Comparison of ENCODE assay signal across 3 cellular contexts in genomic region chr3:112004664-112005063, GRCh38.
TF ChIP-seq lines count a peak whose summit lies in the region.

No MANE protein-coding gene starts in this region.

TF ChIP-seq in GM12878, 131 proteins besides CTCF, POLR2A, EP300 and RAD21:
- TF ChIP-seq, protein P1, sequence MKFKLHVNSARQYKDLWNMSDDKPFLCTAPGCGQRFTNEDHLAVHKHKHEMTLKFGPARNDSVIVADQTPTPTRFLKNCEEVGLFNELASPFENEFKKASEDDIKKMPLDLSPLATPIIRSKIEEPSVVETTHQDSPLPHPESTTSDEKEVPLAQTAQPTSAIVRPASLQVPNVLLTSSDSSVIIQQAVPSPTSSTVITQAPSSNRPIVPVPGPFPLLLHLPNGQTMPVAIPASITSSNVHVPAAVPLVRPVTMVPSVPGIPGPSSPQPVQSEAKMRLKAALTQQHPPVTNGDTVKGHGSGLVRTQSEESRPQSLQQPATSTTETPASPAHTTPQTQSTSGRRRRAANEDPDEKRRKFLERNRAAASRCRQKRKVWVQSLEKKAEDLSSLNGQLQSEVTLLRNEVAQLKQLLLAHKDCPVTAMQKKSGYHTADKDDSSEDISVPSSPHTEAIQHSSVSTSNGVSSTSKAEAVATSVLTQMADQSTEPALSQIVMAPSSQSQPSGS (IDR thresholded peaks at IDR 0.05; ENCODE audit: low read length), result no peak
- peak; percentile 83 for TF ChIP-seq NR2F1 (conservative IDR thresholded peaks at IDR 0.05)
- peak; percentile 78; the same call in 1 of the 2 replicates for TF ChIP-seq NR2C1 (IDR thresholded peaks at IDR 0.05)

TF ChIP-seq in liver, 16 proteins besides CTCF, POLR2A, EP300 and RAD21:
- TF ChIP-seq RXRA (IDR thresholded peaks at IDR 0.05) (peak in 1 of 2 donors; percentile 17), FOXA1 (IDR thresholded peaks at IDR 0.05) (no peak), ZBTB33 (IDR thresholded peaks at IDR 0.05) (no peak), HNF4A (conservative IDR thresholded peaks at IDR 0.05) (peak; percentile 74 to 80), EGR1 (IDR thresholded peaks at IDR 0.05; ENCODE audit: low read depth in 2 of 2) (peak; percentile 94 to 95), SP1 (IDR thresholded peaks at IDR 0.05) (peak; percentile 58), HNF4G (IDR thresholded peaks at IDR 0.05) (peak; percentile 11), GABPA (IDR thresholded peaks at IDR 0.05 in 1 of 2, conservative IDR thresholded peaks at IDR 0.05 in 1 of 2) (no peak)
- TF ChIP-seq, protein P2, sequence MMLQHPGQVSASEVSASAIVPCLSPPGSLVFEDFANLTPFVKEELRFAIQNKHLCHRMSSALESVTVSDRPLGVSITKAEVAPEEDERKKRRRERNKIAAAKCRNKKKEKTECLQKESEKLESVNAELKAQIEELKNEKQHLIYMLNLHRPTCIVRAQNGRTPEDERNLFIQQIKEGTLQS (IDR thresholded peaks at IDR 0.05), result no peak

TF ChIP-seq in GM23338, 12 proteins besides CTCF, POLR2A, EP300 and RAD21:
- TF ChIP-seq CREB1 (CRISPR knock-in tag; IDR thresholded peaks at IDR 0.05; ENCODE audit: low read depth) (no peak), ZNF331 (CRISPR knock-in tag; IDR thresholded peaks at IDR 0.05; ENCODE audit: low read depth) (no peak), STAT1 (IDR thresholded peaks at IDR 0.05; ENCODE audit: unreplicated experiment) (no peak), POLR2AphosphoS5 (IDR thresholded peaks at IDR 0.05; ENCODE audit: low read depth) (no peak), ZNF114 (CRISPR knock-in tag; IDR thresholded peaks at IDR 0.05) (no peak), NANOG (IDR thresholded peaks at IDR 0.05; ENCODE audit: borderline replicate concordance) (no peak), JUNB (IDR thresholded peaks at IDR 0.05; ENCODE audit: unreplicated experiment) (no peak), EZH2 (IDR thresholded peaks at IDR 0.05; ENCODE audit: low read depth, unreplicated experiment) (no peak), ETS1 (IDR thresholded peaks at IDR 0.05) (no peak), EZH2phosphoT487 (IDR thresholded peaks at IDR 0.05; ENCODE audit: unreplicated experiment) (no peak)
- TF ChIP-seq, protein P3, sequence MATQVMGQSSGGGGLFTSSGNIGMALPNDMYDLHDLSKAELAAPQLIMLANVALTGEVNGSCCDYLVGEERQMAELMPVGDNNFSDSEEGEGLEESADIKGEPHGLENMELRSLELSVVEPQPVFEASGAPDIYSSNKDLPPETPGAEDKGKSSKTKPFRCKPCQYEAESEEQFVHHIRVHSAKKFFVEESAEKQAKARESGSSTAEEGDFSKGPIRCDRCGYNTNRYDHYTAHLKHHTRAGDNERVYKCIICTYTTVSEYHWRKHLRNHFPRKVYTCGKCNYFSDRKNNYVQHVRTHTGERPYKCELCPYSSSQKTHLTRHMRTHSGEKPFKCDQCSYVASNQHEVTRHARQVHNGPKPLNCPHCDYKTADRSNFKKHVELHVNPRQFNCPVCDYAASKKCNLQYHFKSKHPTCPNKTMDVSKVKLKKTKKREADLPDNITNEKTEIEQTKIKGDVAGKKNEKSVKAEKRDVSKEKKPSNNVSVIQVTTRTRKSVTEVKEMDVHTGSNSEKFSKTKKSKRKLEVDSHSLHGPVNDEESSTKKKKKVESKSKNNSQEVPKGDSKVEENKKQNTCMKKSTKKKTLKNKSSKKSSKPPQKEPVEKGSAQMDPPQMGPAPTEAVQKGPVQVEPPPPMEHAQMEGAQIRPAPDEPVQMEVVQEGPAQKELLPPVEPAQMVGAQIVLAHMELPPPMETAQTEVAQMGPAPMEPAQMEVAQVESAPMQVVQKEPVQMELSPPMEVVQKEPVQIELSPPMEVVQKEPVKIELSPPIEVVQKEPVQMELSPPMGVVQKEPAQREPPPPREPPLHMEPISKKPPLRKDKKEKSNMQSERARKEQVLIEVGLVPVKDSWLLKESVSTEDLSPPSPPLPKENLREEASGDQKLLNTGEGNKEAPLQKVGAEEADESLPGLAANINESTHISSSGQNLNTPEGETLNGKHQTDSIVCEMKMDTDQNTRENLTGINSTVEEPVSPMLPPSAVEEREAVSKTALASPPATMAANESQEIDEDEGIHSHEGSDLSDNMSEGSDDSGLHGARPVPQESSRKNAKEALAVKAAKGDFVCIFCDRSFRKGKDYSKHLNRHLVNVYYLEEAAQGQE (IDR thresholded peaks at IDR 0.05; ENCODE audit: unreplicated experiment), result no peak
- TF ChIP-seq, protein P4, sequence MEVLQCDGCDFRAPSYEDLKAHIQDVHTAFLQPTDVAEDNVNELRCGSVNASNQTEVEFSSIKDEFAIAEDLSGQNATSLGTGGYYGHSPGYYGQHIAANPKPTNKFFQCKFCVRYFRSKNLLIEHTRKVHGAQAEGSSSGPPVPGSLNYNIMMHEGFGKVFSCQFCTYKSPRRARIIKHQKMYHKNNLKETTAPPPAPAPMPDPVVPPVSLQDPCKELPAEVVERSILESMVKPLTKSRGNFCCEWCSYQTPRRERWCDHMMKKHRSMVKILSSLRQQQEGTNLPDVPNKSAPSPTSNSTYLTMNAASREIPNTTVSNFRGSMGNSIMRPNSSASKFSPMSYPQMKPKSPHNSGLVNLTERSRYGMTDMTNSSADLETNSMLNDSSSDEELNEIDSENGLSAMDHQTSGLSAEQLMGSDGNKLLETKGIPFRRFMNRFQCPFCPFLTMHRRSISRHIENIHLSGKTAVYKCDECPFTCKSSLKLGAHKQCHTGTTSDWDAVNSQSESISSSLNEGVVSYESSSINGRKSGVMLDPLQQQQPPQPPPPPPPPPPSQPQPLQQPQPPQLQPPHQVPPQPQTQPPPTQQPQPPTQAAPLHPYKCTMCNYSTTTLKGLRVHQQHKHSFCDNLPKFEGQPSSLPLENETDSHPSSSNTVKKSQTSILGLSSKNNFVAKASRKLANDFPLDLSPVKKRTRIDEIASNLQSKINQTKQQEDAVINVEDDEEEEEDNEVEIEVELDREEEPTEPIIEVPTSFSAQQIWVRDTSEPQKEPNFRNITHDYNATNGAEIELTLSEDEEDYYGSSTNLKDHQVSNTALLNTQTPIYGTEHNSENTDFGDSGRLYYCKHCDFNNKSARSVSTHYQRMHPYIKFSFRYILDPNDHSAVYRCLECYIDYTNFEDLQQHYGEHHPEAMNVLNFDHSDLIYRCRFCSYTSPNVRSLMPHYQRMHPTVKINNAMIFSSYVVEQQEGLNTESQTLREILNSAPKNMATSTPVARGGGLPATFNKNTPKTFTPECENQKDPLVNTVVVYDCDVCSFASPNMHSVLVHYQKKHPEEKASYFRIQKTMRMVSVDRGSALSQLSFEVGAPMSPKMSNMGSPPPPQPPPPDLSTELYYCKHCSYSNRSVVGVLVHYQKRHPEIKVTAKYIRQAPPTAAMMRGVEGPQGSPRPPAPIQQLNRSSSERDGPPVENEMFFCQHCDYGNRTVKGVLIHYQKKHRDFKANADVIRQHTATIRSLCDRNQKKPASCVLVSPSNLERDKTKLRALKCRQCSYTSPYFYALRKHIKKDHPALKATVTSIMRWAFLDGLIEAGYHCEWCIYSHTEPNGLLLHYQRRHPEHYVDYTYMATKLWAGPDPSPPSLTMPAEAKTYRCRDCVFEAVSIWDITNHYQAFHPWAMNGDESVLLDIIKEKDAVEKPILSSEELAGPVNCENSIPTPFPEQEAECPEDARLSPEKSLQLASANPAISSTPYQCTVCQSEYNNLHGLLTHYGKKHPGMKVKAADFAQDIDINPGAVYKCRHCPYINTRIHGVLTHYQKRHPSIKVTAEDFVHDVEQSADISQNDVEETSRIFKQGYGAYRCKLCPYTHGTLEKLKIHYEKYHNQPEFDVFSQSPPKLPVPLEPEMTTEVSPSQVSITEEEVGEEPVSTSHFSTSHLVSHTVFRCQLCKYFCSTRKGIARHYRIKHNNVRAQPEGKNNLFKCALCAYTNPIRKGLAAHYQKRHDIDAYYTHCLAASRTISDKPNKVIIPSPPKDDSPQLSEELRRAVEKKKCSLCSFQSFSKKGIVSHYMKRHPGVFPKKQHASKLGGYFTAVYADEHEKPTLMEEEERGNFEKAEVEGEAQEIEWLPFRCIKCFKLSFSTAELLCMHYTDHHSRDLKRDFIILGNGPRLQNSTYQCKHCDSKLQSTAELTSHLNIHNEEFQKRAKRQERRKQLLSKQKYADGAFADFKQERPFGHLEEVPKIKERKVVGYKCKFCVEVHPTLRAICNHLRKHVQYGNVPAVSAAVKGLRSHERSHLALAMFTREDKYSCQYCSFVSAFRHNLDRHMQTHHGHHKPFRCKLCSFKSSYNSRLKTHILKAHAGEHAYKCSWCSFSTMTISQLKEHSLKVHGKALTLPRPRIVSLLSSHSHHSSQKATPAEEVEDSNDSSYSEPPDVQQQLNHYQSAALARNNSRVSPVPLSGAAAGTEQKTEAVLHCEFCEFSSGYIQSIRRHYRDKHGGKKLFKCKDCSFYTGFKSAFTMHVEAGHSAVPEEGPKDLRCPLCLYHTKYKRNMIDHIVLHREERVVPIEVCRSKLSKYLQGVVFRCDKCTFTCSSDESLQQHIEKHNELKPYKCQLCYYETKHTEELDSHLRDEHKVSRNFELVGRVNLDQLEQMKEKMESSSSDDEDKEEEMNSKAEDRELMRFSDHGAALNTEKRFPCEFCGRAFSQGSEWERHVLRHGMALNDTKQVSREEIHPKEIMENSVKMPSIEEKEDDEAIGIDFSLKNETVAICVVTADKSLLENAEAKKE (CRISPR knock-in tag; IDR thresholded peaks at IDR 0.05), result no peak
TF ChIP-seq in GM23338: peak in this region for 0.
